ENCODE assay signal across 28 cellular contexts in the genomic region with DNA sequence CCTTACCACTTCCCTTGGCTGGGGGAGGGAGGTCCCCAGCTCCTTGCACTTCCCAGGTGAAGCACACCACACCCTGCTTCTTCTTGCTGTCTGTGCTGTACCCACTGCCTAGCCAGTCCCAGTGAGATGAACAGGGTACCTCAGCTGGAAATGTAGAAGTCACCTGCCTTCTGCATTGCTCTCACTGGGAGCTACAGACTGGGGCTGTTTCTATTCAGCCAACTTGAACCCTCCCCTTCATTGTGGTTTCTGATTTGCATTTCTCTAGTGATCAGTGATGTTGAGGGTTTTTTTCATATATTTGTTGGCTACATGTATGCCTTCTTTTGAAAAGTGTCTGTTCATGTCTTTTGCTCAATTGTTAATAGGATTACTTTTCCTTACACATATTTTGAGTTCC.
DNase-seq lines count a peak whose midpoint lies in the region; ATAC-seq, FAIRE-seq and TF ChIP-seq lines count a peak whose summit lies in the region.
"Had no signal": no experiment of that assay in that cellular context is flagged by ENCODE, and none has a peak within 500 bp of the region (broad histone marks: within the 10 kb centered on the region; RNA-seq: fewer than 3 reads in every experiment).

No MANE protein-coding gene starts in this region.

- ATAC-seq in stimulated activated naive CD8-positive, alpha-beta T cell treated with anti-CD3 and anti-CD28 coated beads, Interleukin-15, amount 100 ng/mL, for 72 hours: peak; percentile 45
- ATAC-seq in stimulated activated naive CD8-positive, alpha-beta T cell treated with anti-CD3 and anti-CD28 coated beads, Interleukin-15, Interleukin-2, amounts not matched to agents 100 U/mL and 50 U/mL, for 24 hours: no peak
- peak; percentile 86 for ATAC-seq in HG02678 (IDR thresholded peaks at IDR 0.05; ENCODE audit: unreplicated experiment)
- peak; percentile 86 for ATAC-seq in HG03432 (IDR thresholded peaks at IDR 0.05; ENCODE audit: unreplicated experiment)
- ATAC-seq: A549; activated CD8-positive, alpha-beta T cell treated with anti-CD3 and anti-CD28 coated beads, Interleukin-2, amount 10 ng/mL, durations not matched to agents 7 days and 5 days; body of pancreas; psoas muscle; SK-N-SH treated with all-trans-retinoic acid at 6 μM for 48 hours had no signal

- FAIRE-seq in H54 (lab: Jason Lieb, UNC): no peak
- FAIRE-seq: A549, colon had no signal

- H3K27me3 Mint-ChIP-seq in stimulated activated naive CD8-positive, alpha-beta T cell treated with anti-CD3 and anti-CD28 coated beads, Interleukin-15, amount 100 ng/mL, for 72 hours: no peaks in the 10 kb centered on the region
- H3K27me3 Mint-ChIP-seq in Caco-2 (ENCODE audit: insufficient read depth, unreplicated experiment): no peaks in the 10 kb centered on the region

- CTCF ChIA-PET in Caco-2 (lab: Charles Lee): no interaction called here

- H3K36me3 Mint-ChIP-seq in Caco-2 (ENCODE audit: insufficient read depth, unreplicated experiment): no peaks in the 10 kb centered on the region
- H3K36me3 Mint-ChIP-seq: neural progenitor cell had no signal

- H3K27ac Mint-ChIP-seq in stimulated activated naive CD8-positive, alpha-beta T cell treated with anti-CD3 and anti-CD28 coated beads, Interleukin-15, amount 100 ng/mL, for 72 hours: no peak overlapping the region
- no peak overlapping the region for H3K27ac Mint-ChIP-seq in Caco-2 (ENCODE audit: unreplicated experiment)
- H3K27ac Mint-ChIP-seq: activated CD8-positive, alpha-beta T cell treated with anti-CD3 and anti-CD28 coated beads, Interleukin-2, amount 10 ng/mL, durations not matched to agents 7 days and 5 days; activated naive CD8-positive, alpha-beta T cell treated with anti-CD3 and anti-CD28 coated beads, Interleukin-2, amount 10 ng/mL, durations not matched to agents 7 days and 5 days; neural progenitor cell had no signal

- H3K4me3 Mint-ChIP-seq in stimulated activated naive CD8-positive, alpha-beta T cell treated with anti-CD3 and anti-CD28 coated beads, Interleukin-15, amount 100 ng/mL, for 72 hours: no peak overlapping the region
- no peak overlapping the region for H3K4me3 Mint-ChIP-seq in Caco-2 (ENCODE audit: unreplicated experiment)
- H3K4me3 Mint-ChIP-seq: activated CD8-positive, alpha-beta T cell treated with anti-CD3 and anti-CD28 coated beads, Interleukin-2, amount 10 ng/mL, durations not matched to agents 7 days and 5 days; activated naive CD8-positive, alpha-beta T cell treated with anti-CD3 and anti-CD28 coated beads, Interleukin-2, amount 10 ng/mL, durations not matched to agents 7 days and 5 days; neural progenitor cell had no signal

- H3K36me3 ChIP-seq in Caco-2 (ENCODE audit: control insufficient read depth, insufficient read depth, low read length): no peaks in the 10 kb centered on the region
- H3K36me3 ChIP-seq: BLaER1 treated with 17β-estradiol and CSF1 and Interleukin-3, amounts not matched to agents 10 nM and 100 nM; left ventricle myocardium inferior; neural progenitor cell had no signal

- POLR2A ChIA-PET in Caco-2 (lab: Charles Lee): no interaction called here

- intact Hi-C loops in Caco-2 (cut with micrococcal nuclease; ENCODE audit: unreplicated experiment): no loop called here

- H3K4me3 ChIP-seq in Caco-2 (ENCODE audit: low read depth, low read length): no peak overlapping the region
- H3K4me3 ChIP-seq: A549; BLaER1 treated with 17β-estradiol and CSF1 and Interleukin-3, amounts not matched to agents 10 nM and 100 nM; body of pancreas; left ventricle myocardium inferior; neural progenitor cell; psoas muscle; skin epidermis had no signal

- H3K4me1 ChIP-seq in Caco-2: no peaks in the 10 kb centered on the region
- H3K4me1 ChIP-seq: A549; BLaER1 treated with 17β-estradiol and CSF1 and Interleukin-3, amounts not matched to agents 10 nM and 100 nM; body of pancreas; left ventricle myocardium inferior; neural progenitor cell; psoas muscle had no signal

- no peaks in the 10 kb centered on the region for H3K4me1 Mint-ChIP-seq in stimulated activated naive CD8-positive, alpha-beta T cell treated with anti-CD3 and anti-CD28 coated beads, Interleukin-15, amount 100 ng/mL, for 72 hours
- no peaks in the 10 kb centered on the region for H3K4me1 Mint-ChIP-seq in Caco-2 (ENCODE audit: low read depth, unreplicated experiment)
- H3K4me1 Mint-ChIP-seq: neural progenitor cell had no signal

- BruUV-seq in Caco-2 (replicated peaks; lab: Mats Ljungman, UMichigan): no TSS peak

- no peaks in the 10 kb centered on the region for H3K27me3 ChIP-seq in Caco-2 (replicated peaks; ENCODE audit: control insufficient read depth, insufficient read depth, low read length)
- H3K27me3 ChIP-seq: BLaER1 treated with 17β-estradiol and CSF1 and Interleukin-3, amounts not matched to agents 10 nM and 100 nM; body of pancreas; neural progenitor cell had no signal

- TF ChIP-seq CTCF in Caco-2 (IDR thresholded peaks at IDR 0.05; ENCODE audit: insufficient read depth in 1 of 2, low read depth in 1 of 2, low read length in 1 of 2, severe bottlenecking in 1 of 2, unreplicated experiment in 1 of 2): no peak

- H3K9me3 ChIP-seq in Caco-2: no peaks in the 10 kb centered on the region
- H3K9me3 ChIP-seq: A549; BLaER1 treated with 17β-estradiol and CSF1 and Interleukin-3, amounts not matched to agents 10 nM and 100 nM; body of pancreas; left ventricle myocardium inferior; psoas muscle had no signal

- no peak for DNase-seq in stimulated activated naive CD8-positive, alpha-beta T cell treated with anti-CD3 and anti-CD28 coated beads, Interleukin-15, amount 100 ng/mL, for 72 hours
- no peak for DNase-seq in stimulated activated naive CD8-positive, alpha-beta T cell treated with anti-CD3 and anti-CD28 coated beads, Interleukin-15, Interleukin-2, amounts not matched to agents 100 U/mL and 50 U/mL, for 24 hours
- DNase-seq in Caco-2 (no peak), H54 (ENCODE audit: insufficient read length, low spot score) (no peak), NCI-H1436 (lab: John Stamatoyannopoulos, UW) (no peak)
- no peak for DNase-seq in activated CD4-positive, alpha-beta T cell treated with anti-CD3 and anti-CD28 coated beads, Interleukin-2, amount 50 U/mL, for 4 hours
- DNase-seq: activated CD4-positive, CD25-positive, alpha-beta regulatory T cell; activated CD8-positive, alpha-beta T cell treated with anti-CD3 and anti-CD28 coated beads, Interleukin-2, amount 10 ng/mL, durations not matched to agents 7 days and 5 days; activated naive CD8-positive, alpha-beta T cell treated with anti-CD3 and anti-CD28 coated beads, Interleukin-2, amount 10 ng/mL, durations not matched to agents 7 days and 5 days; body of pancreas; DMS 273 treated with DMSO at 0.1 percent for 48 hours; GDM1; H7; head of caudate nucleus; KG1; left ventricle myocardium inferior; NCI-H1930; NCI-H345; psoas muscle; stimulated activated CD4-positive, alpha-beta T cell treated with anti-CD3 and anti-CD28 coated beads, Interleukin-4, amount 100 ng/mL, for 1 hour had no signal

- no peak for TF ChIP-seq POLR2A in H54 (IDR thresholded peaks at IDR 0.05; ENCODE audit: low read depth, low read length)

- no peaks in the 10 kb centered on the region for H3K9me3 Mint-ChIP-seq in stimulated activated naive CD8-positive, alpha-beta T cell treated with anti-CD3 and anti-CD28 coated beads, Interleukin-15, amount 100 ng/mL, for 72 hours
- no peaks in the 10 kb centered on the region for H3K9me3 Mint-ChIP-seq in Caco-2 (ENCODE audit: unreplicated experiment)
- H3K9me3 Mint-ChIP-seq: activated naive CD8-positive, alpha-beta T cell treated with anti-CD3 and anti-CD28 coated beads, Interleukin-2, amount 10 ng/mL, durations not matched to agents 7 days and 5 days; neural progenitor cell had no signal
